22 cellular contexts compared by ENCODE assay signal in the genomic region with DNA sequence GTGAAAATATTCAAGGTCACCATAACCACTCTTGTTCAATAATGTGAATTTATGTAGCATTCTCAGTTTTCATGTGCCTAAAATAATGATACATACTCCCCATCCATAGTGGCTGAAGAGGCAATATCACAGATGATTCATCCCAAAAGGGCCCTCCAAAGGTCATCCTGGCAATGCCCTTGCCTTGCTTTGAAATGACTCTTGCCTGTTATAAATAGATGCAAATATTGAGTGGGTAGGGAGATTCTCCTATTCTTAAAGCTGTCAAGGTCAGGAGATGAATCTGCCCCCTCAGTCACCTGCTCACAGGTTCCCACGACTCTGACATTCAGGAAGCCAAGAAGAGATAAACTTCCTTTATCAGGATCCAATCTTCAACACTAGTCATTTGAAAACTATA.
DNase-seq lines count a peak whose midpoint lies in the region; ATAC-seq and TF ChIP-seq lines count a peak whose summit lies in the region.
"Had no signal": no experiment of that assay in that cellular context is flagged by ENCODE, and none has a peak within 500 bp of the region (broad histone marks: within the 10 kb centered on the region; RNA-seq: fewer than 3 reads in every experiment).

No MANE protein-coding gene starts in this region.

- ATAC-seq in GM19035 (IDR thresholded peaks at IDR 0.05; ENCODE audit: unreplicated experiment): no peak
- ATAC-seq: K562, SK-N-SH treated with all-trans-retinoic acid at 6 μM for 48 hours had no signal

- no peak overlapping the region for H3K4me3 ChIP-seq in foreskin fibroblast (ENCODE audit: low read depth in 1 of 2, low read length in 2 of 2)
- H3K4me3 ChIP-seq in parathyroid adenoma (ENCODE audit: low read depth, low read length): no peak overlapping the region
- H3K4me3 ChIP-seq: BLaER1, K562, PC-9 had no signal

- no peak overlapping the region for H3K9ac ChIP-seq in parathyroid adenoma
- H3K9ac ChIP-seq: BLaER1 had no signal

- peaks cover 13% of the 10 kb centered on the region for H3K4me1 ChIP-seq in parathyroid adenoma
- H3K4me1 ChIP-seq: BLaER1 had no signal

- no peak overlapping the region for H2AFZ ChIP-seq in parathyroid adenoma
- H2AFZ ChIP-seq: PC-9 had no signal

- peak; percentile 19 for DNase-seq in ELR (ENCODE audit: low read depth)
- peak; percentile 44 for DNase-seq in LHCN-M2 (ENCODE audit: low read depth)
- DNase-seq in foreskin fibroblast: peak; percentile 12 to 57
- DNase-seq in activated gamma-delta T cell treated with Interleukin-2 at 50 U/mL for 16 hours: no peak
- no peak for DNase-seq in effector CD4-positive, alpha-beta T cell
- DNase-seq: CD4-positive, alpha-beta T cell; COR-L47; DMS 273 treated with DMSO at 0.1 percent for 48 hours; NCI-H1092 treated with DMSO at 0.1 percent for 48 hours; NCI-H1436 treated with DMSO at 0.1 percent for 48 hours; NCI-H2029 treated with DMSO at 0.1 percent for 48 hours; NCI-H226; NCI-H510A treated with DMSO at 0.1 percent for 48 hours; NCI-H748 treated with DMSO at 0.1 percent for 48 hours; PC-9; SHP77 treated with DMSO at 0.1 percent for 48 hours had no signal

- H3K9me3 ChIP-seq in parathyroid adenoma (ENCODE audit: control insufficient read depth, low read length): no peaks in the 10 kb centered on the region
- H3K9me3 ChIP-seq: BLaER1 had no signal

- H3K27me3 ChIP-seq in parathyroid adenoma (ENCODE audit: control insufficient read depth, insufficient read depth, low read length): no peaks in the 10 kb centered on the region
- H3K27me3 ChIP-seq: BLaER1 had no signal

- no peaks in the 10 kb centered on the region for H3K36me3 ChIP-seq in parathyroid adenoma (ENCODE audit: control insufficient read depth, insufficient read depth, low read length)
- H3K36me3 ChIP-seq: BLaER1 had no signal

- peak overlapping the region; percentile 18 for H3K27ac ChIP-seq in parathyroid adenoma
- H3K27ac ChIP-seq: BLaER1, PC-9, RWPE1 had no signal

- no peak for TF ChIP-seq CTCF in foreskin fibroblast (IDR thresholded peaks at IDR 0.05; ENCODE audit: low read depth, low read length)
- no peak for TF ChIP-seq CTCF in parathyroid adenoma (IDR thresholded peaks at IDR 0.05)

- H3K79me2 ChIP-seq in parathyroid adenoma: no peaks in the 10 kb centered on the region

- no peak overlapping the region for H3K4me2 ChIP-seq in parathyroid adenoma (ENCODE audit: low read length)
- H3K4me2 ChIP-seq: BLaER1, PC-9 had no signal

Comparison
In these comparisons a context has a peak if more than half of its experiments do, and no peak if none do; other contexts are left out.
1. DNase-seq: peak in ELR (single experiment), LHCN-M2 (single experiment) and foreskin fibroblast (2 of 2); none in activated gamma-delta T cell treated with Interleukin-2 at 50 U/mL for 16 hours (single experiment) and effector CD4-positive, alpha-beta T cell (single experiment).